ENCODE assay signal across 9 cellular contexts in the genomic region with DNA sequence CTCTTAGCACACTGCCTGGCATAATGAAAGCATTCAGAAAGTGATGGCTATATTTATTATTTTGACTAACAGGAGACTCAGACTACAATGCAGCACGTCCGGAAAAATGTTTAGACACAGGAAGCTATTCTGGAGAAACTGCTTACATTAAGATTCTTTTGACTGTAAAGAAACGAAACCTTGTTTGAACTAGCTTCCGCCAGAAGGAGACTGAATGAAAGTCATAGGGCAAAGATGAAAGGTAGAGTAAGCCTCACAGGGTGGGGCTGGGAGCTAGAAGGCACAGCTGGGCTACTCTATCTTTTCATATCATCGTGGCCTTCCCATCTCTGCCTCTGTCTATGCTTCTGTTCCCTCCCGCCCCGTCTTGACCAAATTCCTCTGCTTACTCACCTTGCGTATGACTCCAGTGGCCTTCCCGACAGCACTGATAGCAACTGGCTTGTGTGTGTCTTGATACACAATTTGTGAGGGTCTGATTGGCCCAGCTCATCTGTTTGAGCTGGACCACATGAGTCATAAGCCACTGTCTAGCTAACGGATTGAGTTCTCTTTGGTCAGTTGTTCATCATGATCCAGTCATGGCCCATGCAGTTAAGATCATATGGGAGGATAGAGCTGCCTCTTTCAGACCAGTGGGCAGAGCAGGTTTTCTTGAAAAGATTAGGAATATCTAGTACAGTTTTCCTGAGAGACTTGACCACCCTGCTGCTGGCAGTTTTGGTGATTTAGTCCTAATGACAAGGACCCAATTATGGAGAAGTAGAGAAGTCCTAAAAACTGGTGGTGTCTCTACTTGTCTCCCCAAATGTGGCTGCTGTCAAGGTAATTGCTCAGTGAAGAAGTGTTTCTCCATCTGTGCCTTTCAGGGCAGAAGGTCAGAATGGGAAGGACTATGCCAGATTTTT.
DNase-seq lines count a peak whose midpoint lies in the region; ATAC-seq and TF ChIP-seq lines count a peak whose summit lies in the region.
"Had no signal": no experiment of that assay in that cellular context is flagged by ENCODE, and none has a peak within 500 bp of the region (broad histone marks: within the 10 kb centered on the region; RNA-seq: fewer than 3 reads in every experiment).

No MANE protein-coding gene starts in this region.

- H3K36me3 Mint-ChIP-seq in T-helper 17 cell (ENCODE audit: low read depth) (no peaks in the 10 kb centered on the region), chondrocyte (ENCODE audit: low read depth) (peaks cover 4% of the 10 kb centered on the region)

- no peak for TF ChIP-seq CTCF in chondrocyte (IDR thresholded peaks at IDR 0.05)
- TF ChIP-seq CTCF in dorsolateral prefrontal cortex (IDR thresholded peaks at IDR 0.05 in 54 of 56, conservative IDR thresholded peaks at IDR 0.05 in 2 of 56; ENCODE audit: low read depth in 1 of 56, partially characterized antibody in 56 of 56), result no peak

- H3K4me1 Mint-ChIP-seq in T-helper 17 cell (peaks cover 24% of the 10 kb centered on the region), chondrocyte (ENCODE audit: low read depth) (peaks cover 42% of the 10 kb centered on the region)

- peak; percentile 61 for ATAC-seq in GM19035 (IDR thresholded peaks at IDR 0.05; ENCODE audit: unreplicated experiment)
- ATAC-seq in T-helper 17 cell, result peak; percentile 93
- ATAC-seq in GM19467 (IDR thresholded peaks at IDR 0.05; ENCODE audit: unreplicated experiment), result no peak
- no peak for ATAC-seq in GM21360 (IDR thresholded peaks at IDR 0.05; ENCODE audit: unreplicated experiment)

- H3K27ac Mint-ChIP-seq in T-helper 17 cell, result peak overlapping the region; percentile 94
- H3K27ac Mint-ChIP-seq in chondrocyte (ENCODE audit: unreplicated experiment), result peak overlapping the region; percentile 75

- peaks cover 7% of the 10 kb centered on the region for H3K9me3 Mint-ChIP-seq in chondrocyte (ENCODE audit: low read depth)

- H3K36me3 ChIP-seq in H7 (replicated peaks; ENCODE audit: control insufficient read depth, insufficient read depth, low read length), result no peaks in the 10 kb centered on the region

- no peaks in the 10 kb centered on the region for H3K27me3 ChIP-seq in dorsolateral prefrontal cortex
- H3K27me3 ChIP-seq in H7 (ENCODE audit: control insufficient read depth, insufficient read depth, low read length), result no peaks in the 10 kb centered on the region

- DNase-seq in T-helper 17 cell (no peak), chondrocyte (ENCODE audit: low spot score) (no peak), non-pigmented ciliary epithelial cell (ENCODE audit: low read depth) (peak; percentile 99), dorsolateral prefrontal cortex (no peak), H7 (no peak)
- DNase-seq: naive B cell had no signal

- H3K9me3 ChIP-seq in T-helper 17 cell (ENCODE audit: control insufficient read depth, low read length, poor library complexity, severe bottlenecking), result no peaks in the 10 kb centered on the region

- intact Hi-C loops in dorsolateral prefrontal cortex (cut with DNase I), result no loop called here

- peak overlapping the region; percentile 87 for H3K4me3 Mint-ChIP-seq in T-helper 17 cell
- H3K4me3 Mint-ChIP-seq in chondrocyte (ENCODE audit: unreplicated experiment), result peak overlapping the region; percentile 26

- no peak overlapping the region for H3K4me3 ChIP-seq in dorsolateral prefrontal cortex
- H3K4me3 ChIP-seq in H7 (ENCODE audit: insufficient read depth, low read depth, low read length), result no peak overlapping the region

- H3K27ac ChIP-seq in dorsolateral prefrontal cortex, result peak overlapping the region in 6 of 59 donors; percentile 12 to 58 (median 26)

- H3K27me3 Mint-ChIP-seq in T-helper 17 cell, result no peaks in the 10 kb centered on the region
- no peaks in the 10 kb centered on the region for H3K27me3 Mint-ChIP-seq in chondrocyte (ENCODE audit: low read depth)
- H3K27me3 Mint-ChIP-seq: naive B cell had no signal

Comparison
In these comparisons a context has a peak if more than half of its experiments do, and no peak if none do; other contexts are left out.
1. ATAC-seq: peak in GM19035 (single experiment) and T-helper 17 cell (single experiment); none in GM19467 (single experiment) and GM21360 (single experiment).